ENCODE assay signal across 8 cellular contexts in the genomic region with DNA sequence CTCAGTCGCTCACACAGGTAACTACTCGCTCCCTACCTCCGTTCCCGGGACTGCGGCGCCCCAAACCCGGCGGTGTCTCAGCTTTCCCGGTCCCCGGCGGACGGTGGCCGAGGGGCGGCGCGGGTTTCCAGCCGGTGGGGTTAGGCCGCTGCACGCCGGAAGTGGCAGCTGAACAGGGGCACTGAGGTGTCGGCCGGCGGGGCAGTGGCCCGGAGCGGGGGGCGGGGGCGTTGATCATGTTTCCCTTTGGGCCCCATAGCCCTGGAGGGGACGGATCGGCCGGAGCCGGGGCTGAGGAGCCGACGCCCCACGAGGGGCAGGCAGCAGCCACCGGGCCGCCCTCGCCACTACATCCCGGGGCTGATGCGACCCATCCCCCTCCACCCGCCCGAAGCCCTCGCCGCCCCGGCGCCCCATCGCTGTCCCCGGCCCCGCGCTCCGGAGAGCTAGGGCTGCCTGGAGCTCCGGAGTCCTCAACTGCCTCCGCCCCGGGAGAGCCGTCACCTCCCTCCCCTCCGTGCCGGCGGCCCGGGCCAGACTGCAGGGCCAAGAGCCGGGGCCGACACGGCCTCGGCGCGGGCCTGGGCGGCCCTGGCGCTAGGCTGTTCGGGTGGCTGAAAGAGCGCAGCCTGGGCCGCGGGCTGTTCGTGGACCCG. TPM values are rescaled to one million over a fixed set of nuclear protein-coding genes. Genes with fewer than 3 reads are reported as not detected.
A peak's percentile ranks its signal among the peaks of the same experiment; 100 is the strongest.
DNase-seq lines count a peak whose midpoint lies in the region; ATAC-seq, FAIRE-seq and TF ChIP-seq lines count a peak whose summit lies in the region.

A gene with protein sequence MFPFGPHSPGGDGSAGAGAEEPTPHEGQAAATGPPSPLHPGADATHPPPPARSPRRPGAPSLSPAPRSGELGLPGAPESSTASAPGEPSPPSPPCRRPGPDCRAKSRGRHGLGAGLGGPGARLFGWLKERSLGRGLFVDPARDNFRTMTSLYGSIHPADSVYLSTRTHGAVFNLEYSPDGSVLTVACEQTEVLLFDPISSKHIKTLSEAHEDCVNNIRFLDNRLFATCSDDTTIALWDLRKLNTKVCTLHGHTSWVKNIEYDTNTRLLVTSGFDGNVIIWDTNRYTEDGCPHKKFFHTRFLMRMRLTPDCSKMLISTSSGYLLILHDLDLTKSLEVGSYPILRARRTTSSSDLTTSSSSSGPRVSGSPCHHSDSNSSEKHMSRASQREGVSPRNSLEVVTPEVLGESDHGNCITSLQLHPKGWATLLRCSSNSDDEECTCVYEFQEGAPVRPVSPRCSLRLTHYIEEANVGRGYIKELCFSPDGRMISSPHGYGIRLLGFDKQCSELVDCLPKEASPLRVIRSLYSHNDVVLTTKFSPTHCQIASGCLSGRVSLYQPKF (plus strand): TSS at position 167 of the 656 bp plus-strand sequence. CDS start 70 bp downstream, at position 237.

- DNase-seq in 8988T (peak; percentile 43), GM18507 (ENCODE audit: extremely low spot score, insufficient read length, low read depth) (peak; percentile 77), NCI-H2107 treated with DMSO at 0.1 percent for 48 hours (lab: John Stamatoyannopoulos, UW; ENCODE audit: unreplicated experiment) (peak; percentile 44), WTC11 (ENCODE audit: low spot score) (peak; percentile 93), cardiac fibroblast (ENCODE audit: low read depth in 2 of 2) (peak; percentile 86 to 88), inferior parietal cortex (ENCODE audit: extremely low spot score) (peak; percentile 80)
- DNase-seq in stimulated activated CD4-positive, alpha-beta T cell treated with anti-CD3 and anti-CD28 coated beads, Interleukin-12 subunit alpha, Interleukin-12 subunit beta, amount 100 ng/mL, for 24 hours (ENCODE audit: low read depth in 2 of 2) = peak; percentile 84 to 90

- POLR2A ChIA-PET in WTC11 (lab: Charles Lee) = interaction anchor here (0.6 to 1.8 kb wide), 3 partner anchors 14 to 72 kb away, joined by 3 to 9 read pairs (median 4); a partner anchor contains a TSS

- no peaks in the 10 kb centered on the region for H3K36me3 Mint-ChIP-seq in WTC11

- peak within 1 kb of the TSS; percentile 87 to 88 for H3K4me3 ChIP-seq in cardiac fibroblast (replicated peaks in 1 of 2; ENCODE audit: low read depth in 2 of 2, low read length in 2 of 2)

- FAIRE-seq in GM18507 (lab: Jason Lieb, UNC) = peak; percentile 76

- no peak for TF ChIP-seq CTCF in WTC11 (IDR thresholded peaks at IDR 0.05)
- TF ChIP-seq CTCF in cardiac fibroblast (IDR thresholded peaks at IDR 0.05; ENCODE audit: low read depth, low read length) = no peak

- peaks cover 20% of the 10 kb centered on the region for H3K4me1 Mint-ChIP-seq in WTC11

- H3K9me3 Mint-ChIP-seq in WTC11 = no peaks in the 10 kb centered on the region

- H3K4me3 Mint-ChIP-seq in WTC11 = peak within 1 kb of the TSS; percentile 95

- CTCF ChIA-PET in WTC11 (lab: Charles Lee) = interaction anchor here (0.8 to 1.9 kb wide), 4 partner anchors 16 to 319 kb away, joined by 4 to 8 read pairs (median 6); a partner anchor contains a TSS

- peak; percentile 52 for ATAC-seq in HG02973 (IDR thresholded peaks at IDR 0.05; ENCODE audit: unreplicated experiment)
- peak; percentile 85 for ATAC-seq in WTC11

- peak within 1 kb of the TSS; percentile 96 for H3K27ac Mint-ChIP-seq in WTC11

- H3K27me3 Mint-ChIP-seq in WTC11 (ENCODE audit: low read depth) = no peaks in the 10 kb centered on the region; the same call in 1 of the 2 replicates

TF ChIP-seq in WTC11, 78 proteins besides CTCF, POLR2A, EP300 and RAD21 (continues in another document):
- TF ChIP-seq, protein P1, sequence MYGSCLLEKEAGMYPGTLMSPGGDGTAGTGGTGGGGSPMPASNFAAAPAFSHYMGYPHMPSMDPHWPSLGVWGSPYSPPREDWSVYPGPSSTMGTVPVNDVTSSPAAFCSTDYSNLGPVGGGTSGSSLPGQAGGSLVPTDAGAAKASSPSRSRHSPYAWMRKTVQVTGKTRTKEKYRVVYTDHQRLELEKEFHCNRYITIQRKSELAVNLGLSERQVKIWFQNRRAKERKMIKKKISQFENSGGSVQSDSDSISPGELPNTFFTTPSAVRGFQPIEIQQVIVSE (CRISPR knock-in tag; IDR thresholded peaks at IDR 0.05; ENCODE audit: borderline replicate concordance) = no peak
- TF ChIP-seq GRHL2 (CRISPR knock-in tag; IDR thresholded peaks at IDR 0.05; ENCODE audit: insufficient replicate concordance, severe bottlenecking) = no peak
- no peak; the same call in 1 of the 2 replicates for TF ChIP-seq CBFB (CRISPR knock-in tag; IDR thresholded peaks at IDR 0.05; ENCODE audit: low read depth)
- TF ChIP-seq JUN (CRISPR knock-in tag; IDR thresholded peaks at IDR 0.05) = no peak
- TF ChIP-seq, protein P2, sequence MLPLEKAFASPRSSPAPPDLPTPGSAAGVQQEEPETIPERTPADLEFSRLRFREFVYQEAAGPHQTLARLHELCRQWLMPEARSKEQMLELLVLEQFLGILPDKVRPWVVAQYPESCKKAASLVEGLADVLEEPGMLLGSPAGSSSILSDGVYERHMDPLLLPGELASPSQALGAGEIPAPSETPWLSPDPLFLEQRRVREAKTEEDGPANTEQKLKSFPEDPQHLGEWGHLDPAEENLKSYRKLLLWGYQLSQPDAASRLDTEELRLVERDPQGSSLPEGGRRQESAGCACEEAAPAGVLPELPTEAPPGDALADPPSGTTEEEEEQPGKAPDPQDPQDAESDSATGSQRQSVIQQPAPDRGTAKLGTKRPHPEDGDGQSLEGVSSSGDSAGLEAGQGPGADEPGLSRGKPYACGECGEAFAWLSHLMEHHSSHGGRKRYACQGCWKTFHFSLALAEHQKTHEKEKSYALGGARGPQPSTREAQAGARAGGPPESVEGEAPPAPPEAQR (CRISPR knock-in tag; IDR thresholded peaks at IDR 0.05) = no peak
- no peak for TF ChIP-seq FOXJ3 (CRISPR knock-in tag; IDR thresholded peaks at IDR 0.05; ENCODE audit: borderline replicate concordance)
- no peak for TF ChIP-seq SOX15 (CRISPR knock-in tag; IDR thresholded peaks at IDR 0.05)
- TF ChIP-seq, protein P3, sequence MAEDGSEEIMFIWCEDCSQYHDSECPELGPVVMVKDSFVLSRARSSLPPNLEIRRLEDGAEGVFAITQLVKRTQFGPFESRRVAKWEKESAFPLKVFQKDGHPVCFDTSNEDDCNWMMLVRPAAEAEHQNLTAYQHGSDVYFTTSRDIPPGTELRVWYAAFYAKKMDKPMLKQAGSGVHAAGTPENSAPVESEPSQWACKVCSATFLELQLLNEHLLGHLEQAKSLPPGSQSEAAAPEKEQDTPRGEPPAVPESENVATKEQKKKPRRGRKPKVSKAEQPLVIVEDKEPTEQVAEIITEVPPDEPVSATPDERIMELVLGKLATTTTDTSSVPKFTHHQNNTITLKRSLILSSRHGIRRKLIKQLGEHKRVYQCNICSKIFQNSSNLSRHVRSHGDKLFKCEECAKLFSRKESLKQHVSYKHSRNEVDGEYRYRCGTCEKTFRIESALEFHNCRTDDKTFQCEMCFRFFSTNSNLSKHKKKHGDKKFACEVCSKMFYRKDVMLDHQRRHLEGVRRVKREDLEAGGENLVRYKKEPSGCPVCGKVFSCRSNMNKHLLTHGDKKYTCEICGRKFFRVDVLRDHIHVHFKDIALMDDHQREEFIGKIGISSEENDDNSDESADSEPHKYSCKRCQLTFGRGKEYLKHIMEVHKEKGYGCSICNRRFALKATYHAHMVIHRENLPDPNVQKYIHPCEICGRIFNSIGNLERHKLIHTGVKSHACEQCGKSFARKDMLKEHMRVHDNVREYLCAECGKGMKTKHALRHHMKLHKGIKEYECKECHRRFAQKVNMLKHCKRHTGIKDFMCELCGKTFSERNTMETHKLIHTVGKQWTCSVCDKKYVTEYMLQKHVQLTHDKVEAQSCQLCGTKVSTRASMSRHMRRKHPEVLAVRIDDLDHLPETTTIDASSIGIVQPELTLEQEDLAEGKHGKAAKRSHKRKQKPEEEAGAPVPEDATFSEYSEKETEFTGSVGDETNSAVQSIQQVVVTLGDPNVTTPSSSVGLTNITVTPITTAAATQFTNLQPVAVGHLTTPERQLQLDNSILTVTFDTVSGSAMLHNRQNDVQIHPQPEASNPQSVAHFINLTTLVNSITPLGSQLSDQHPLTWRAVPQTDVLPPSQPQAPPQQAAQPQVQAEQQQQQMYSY (CRISPR knock-in tag; IDR thresholded peaks at IDR 0.05) = no peak; the same call in none of the 2 replicates
- TF ChIP-seq, protein P4, sequence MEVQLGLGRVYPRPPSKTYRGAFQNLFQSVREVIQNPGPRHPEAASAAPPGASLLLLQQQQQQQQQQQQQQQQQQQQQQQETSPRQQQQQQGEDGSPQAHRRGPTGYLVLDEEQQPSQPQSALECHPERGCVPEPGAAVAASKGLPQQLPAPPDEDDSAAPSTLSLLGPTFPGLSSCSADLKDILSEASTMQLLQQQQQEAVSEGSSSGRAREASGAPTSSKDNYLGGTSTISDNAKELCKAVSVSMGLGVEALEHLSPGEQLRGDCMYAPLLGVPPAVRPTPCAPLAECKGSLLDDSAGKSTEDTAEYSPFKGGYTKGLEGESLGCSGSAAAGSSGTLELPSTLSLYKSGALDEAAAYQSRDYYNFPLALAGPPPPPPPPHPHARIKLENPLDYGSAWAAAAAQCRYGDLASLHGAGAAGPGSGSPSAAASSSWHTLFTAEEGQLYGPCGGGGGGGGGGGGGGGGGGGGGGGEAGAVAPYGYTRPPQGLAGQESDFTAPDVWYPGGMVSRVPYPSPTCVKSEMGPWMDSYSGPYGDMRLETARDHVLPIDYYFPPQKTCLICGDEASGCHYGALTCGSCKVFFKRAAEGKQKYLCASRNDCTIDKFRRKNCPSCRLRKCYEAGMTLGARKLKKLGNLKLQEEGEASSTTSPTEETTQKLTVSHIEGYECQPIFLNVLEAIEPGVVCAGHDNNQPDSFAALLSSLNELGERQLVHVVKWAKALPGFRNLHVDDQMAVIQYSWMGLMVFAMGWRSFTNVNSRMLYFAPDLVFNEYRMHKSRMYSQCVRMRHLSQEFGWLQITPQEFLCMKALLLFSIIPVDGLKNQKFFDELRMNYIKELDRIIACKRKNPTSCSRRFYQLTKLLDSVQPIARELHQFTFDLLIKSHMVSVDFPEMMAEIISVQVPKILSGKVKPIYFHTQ (CRISPR knock-in tag; IDR thresholded peaks at IDR 0.05) = no peak
- TF ChIP-seq, protein P5, sequence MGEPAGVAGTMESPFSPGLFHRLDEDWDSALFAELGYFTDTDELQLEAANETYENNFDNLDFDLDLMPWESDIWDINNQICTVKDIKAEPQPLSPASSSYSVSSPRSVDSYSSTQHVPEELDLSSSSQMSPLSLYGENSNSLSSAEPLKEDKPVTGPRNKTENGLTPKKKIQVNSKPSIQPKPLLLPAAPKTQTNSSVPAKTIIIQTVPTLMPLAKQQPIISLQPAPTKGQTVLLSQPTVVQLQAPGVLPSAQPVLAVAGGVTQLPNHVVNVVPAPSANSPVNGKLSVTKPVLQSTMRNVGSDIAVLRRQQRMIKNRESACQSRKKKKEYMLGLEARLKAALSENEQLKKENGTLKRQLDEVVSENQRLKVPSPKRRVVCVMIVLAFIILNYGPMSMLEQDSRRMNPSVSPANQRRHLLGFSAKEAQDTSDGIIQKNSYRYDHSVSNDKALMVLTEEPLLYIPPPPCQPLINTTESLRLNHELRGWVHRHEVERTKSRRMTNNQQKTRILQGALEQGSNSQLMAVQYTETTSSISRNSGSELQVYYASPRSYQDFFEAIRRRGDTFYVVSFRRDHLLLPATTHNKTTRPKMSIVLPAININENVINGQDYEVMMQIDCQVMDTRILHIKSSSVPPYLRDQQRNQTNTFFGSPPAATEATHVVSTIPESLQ (CRISPR knock-in tag; IDR thresholded peaks at IDR 0.05) = no peak

RNA-seq across cellular contexts. Expression of the gene that starts here (rescaled TPM):
- 11.7 to 14.2 TPM (median 14.2 TPM) in 3 replicates for total RNA-seq in WTC11 (2021)

Comparison
In these comparisons a context has a peak if more than half of its experiments do, and no peak if none do; other contexts are left out.
1. Peak in every context shown above with its lines: DNase-seq, ATAC-seq and H3K4me3 ChIP-seq.
2. DNase-seq: peak in every context shown above with its lines; median percentile 93 in WTC11; 87 in cardiac fibroblast; 87 in stimulated activated CD4-positive, alpha-beta T cell treated with anti-CD3 and anti-CD28 coated beads, Interleukin-12 subunit alpha, Interleukin-12 subunit beta, amount 100 ng/mL, for 24 hours; 80 in inferior parietal cortex; 77 in GM18507; 44 in NCI-H2107 treated with DMSO at 0.1 percent for 48 hours; 43 in 8988T.